8 cellular contexts compared by ENCODE assay signal in genomic region chr3:152466784-152467183, GRCh38.
DNase-seq lines count a peak whose midpoint lies in the region; ATAC-seq, FAIRE-seq and TF ChIP-seq lines count a peak whose summit lies in the region.

No MANE protein-coding gene starts in this region.

- H3K4me2 ChIP-seq in astrocyte (ENCODE audit: low read length): no peak overlapping the region

- DNase-seq in AG04449 (ENCODE audit: low read depth, low spot score) (peak; percentile 52), Kasumi-1 (lab: John Stamatoyannopoulos, UW) (peak; percentile 76 to 88), astrocyte (ENCODE audit: low read depth) (peak; percentile 24), left lobe of liver (ENCODE audit: low spot score) (no peak), posterior vena cava (ENCODE audit: low spot score) (no peak), NCI-H1417 treated with DMSO at 0.1 percent for 48 hours (lab: John Stamatoyannopoulos, UW) (no peak), NCI-H2107 (lab: John Stamatoyannopoulos, UW) (no peak)

- peaks cover 24% of the 10 kb centered on the region for H3K36me3 ChIP-seq in astrocyte (ENCODE audit: insufficient read depth, low read length)

- peak; percentile 62 for ATAC-seq in left lobe of liver

- no peaks in the 10 kb centered on the region for H3K4me1 Mint-ChIP-seq in astrocyte (ENCODE audit: low read depth, unreplicated experiment)

- intact Hi-C loops in posterior vena cava (cut with DNase I): no loop called here

- H3K27ac Mint-ChIP-seq in astrocyte (ENCODE audit: unreplicated experiment): no peak overlapping the region

- H3K4me3 Mint-ChIP-seq in astrocyte (ENCODE audit: unreplicated experiment): no peak overlapping the region

- no peak overlapping the region for H2AFZ ChIP-seq in astrocyte (ENCODE audit: low read depth, low read length)

- H3K9ac ChIP-seq in astrocyte (ENCODE audit: low read length): no peak overlapping the region

- H4K20me1 ChIP-seq in astrocyte (ENCODE audit: insufficient read depth, low read length): no peaks in the 10 kb centered on the region

- POLR2A ChIA-PET in AG04449 (lab: Yijun Ruan, JAX): no interaction called here

- no peaks in the 10 kb centered on the region for H3K9me3 Mint-ChIP-seq in astrocyte (ENCODE audit: unreplicated experiment)

- no peaks in the 10 kb centered on the region for H3K9me3 ChIP-seq in astrocyte (ENCODE audit: insufficient read depth, low read depth, low read length)

- FAIRE-seq in astrocyte (lab: Jason Lieb, UNC): no peak

- no peaks in the 10 kb centered on the region for H3K27me3 ChIP-seq in astrocyte (ENCODE audit: insufficient read depth, low read length)

- no peaks in the 10 kb centered on the region for H3K79me2 ChIP-seq in astrocyte (ENCODE audit: insufficient read depth, low read length)

- no peak overlapping the region for H3K27ac ChIP-seq in astrocyte (ENCODE audit: low read depth, low read length)

- H3K4me3 ChIP-seq in AG04449 (ENCODE audit: low read depth, low read length) (no peak overlapping the region), GM12875 (ENCODE audit: low read depth, low read length) (no peak overlapping the region), astrocyte (ENCODE audit: insufficient read depth, low read depth, low read length) (no peak overlapping the region)

- peaks cover 4% of the 10 kb centered on the region for H3K36me3 Mint-ChIP-seq in astrocyte (ENCODE audit: low read depth, unreplicated experiment)

- no peaks in the 10 kb centered on the region for H3K4me1 ChIP-seq in astrocyte (ENCODE audit: insufficient read depth, low read length)

- TF ChIP-seq CTCF in AG04449 (IDR thresholded peaks at IDR 0.05; ENCODE audit: insufficient read depth, low read length, missing control alignments) (peak; percentile 23), GM12875 (IDR thresholded peaks at IDR 0.05; ENCODE audit: borderline replicate concordance, insufficient read depth, low read depth, low read length) (peak; percentile 21; the same call in 1 of the 2 replicates), astrocyte (IDR thresholded peaks at IDR 0.05; ENCODE audit: insufficient read depth, low read depth, low read length) (peak; percentile 41)

- CTCF ChIA-PET in AG04449 (lab: Yijun Ruan, JAX): interaction anchor here (0.8 to 2.8 kb wide), 9 partner anchors 8 to 539 kb away, joined by 3 to 8 read pairs (median 4); no protein-coding TSS in a partner anchor

- H3K27me3 Mint-ChIP-seq in astrocyte (ENCODE audit: low read depth, unreplicated experiment): no peaks in the 10 kb centered on the region

Comparison
In these comparisons a context has a peak if more than half of its experiments do, and no peak if none do; other contexts are left out.
1. DNase-seq: peak in AG04449 (single experiment), Kasumi-1 (2 of 2) and astrocyte (single experiment); none in left lobe of liver (single experiment), posterior vena cava (single experiment), NCI-H1417 treated with DMSO at 0.1 percent for 48 hours (single experiment) and NCI-H2107 (single experiment).
2. Peak in every context shown above with its lines, with median percentiles within 50 percentile points of each other: CTCF ChIP-seq.